Comparison of ENCODE assay signal across 1 cellular context in the genomic region with DNA sequence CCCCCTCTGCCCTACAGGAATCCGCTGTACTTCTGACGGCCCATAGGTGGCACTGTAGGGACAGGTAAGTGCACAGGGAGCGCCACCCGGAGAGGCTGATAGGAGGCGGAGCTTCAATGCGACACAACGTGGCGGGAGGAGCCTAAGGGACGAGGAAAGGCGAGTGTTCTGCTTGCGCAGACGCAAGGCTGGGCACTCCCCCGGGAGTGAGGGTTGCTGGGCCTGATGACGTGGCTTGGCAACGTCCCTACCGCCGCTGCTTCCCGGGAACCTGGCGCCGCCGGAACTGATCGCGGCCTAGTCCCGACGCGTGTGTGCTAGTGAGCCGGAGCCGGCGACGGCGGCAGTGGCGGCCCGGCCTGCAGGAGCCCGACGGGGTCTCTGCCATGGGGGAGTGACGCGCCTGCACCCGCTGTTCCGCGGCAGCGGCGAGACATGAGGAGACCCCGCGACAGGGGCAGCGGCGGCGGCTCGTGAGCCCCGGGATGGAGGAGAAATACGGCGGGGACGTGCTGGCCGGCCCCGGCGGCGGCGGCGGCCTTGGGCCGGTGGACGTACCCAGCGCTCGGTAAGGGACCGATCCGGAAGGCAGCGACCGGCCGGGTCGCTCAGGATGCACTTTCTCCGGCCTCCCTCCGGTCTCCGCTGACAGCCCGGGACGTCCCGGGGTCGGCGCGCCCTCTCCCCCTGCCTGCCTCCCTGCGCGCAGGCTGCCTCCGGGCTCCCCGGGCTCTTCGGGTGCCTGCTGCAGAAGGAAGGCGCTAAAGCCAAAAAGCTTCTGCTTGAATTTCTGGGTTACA.
A peak's percentile ranks its signal among the peaks of the same experiment; 100 is the strongest.
TF ChIP-seq lines count a peak whose summit lies in the region.

SLC30A5 (plus strand) TSS at position 244 of the 800 bp plus-strand sequence; CDS start at position 486, 242 bp downstream.

TF ChIP-seq in HepG2, 621 proteins besides CTCF, POLR2A, EP300 and RAD21 (continued from another document and continues in another):
- TF ChIP-seq REST (IDR thresholded peaks at IDR 0.05; ENCODE audit: borderline replicate concordance in 1 of 2, low read depth in 1 of 2, low read length in 2 of 2) (no peak; a peak in 1 of 4 replicates), SIX1 (CRISPR knock-in tag; IDR thresholded peaks at IDR 0.05; ENCODE audit: borderline replicate concordance) (no peak), DRAP1 (CRISPR knock-in tag; IDR thresholded peaks at IDR 0.05) (peak; percentile 83), CSRNP1 (CRISPR knock-in tag; IDR thresholded peaks at IDR 0.05) (no peak), NFE2L1 (CRISPR knock-in tag; IDR thresholded peaks at IDR 0.05; ENCODE audit: borderline replicate concordance) (no peak), KDM5B (CRISPR knock-in tag; IDR thresholded peaks at IDR 0.05; ENCODE audit: borderline replicate concordance) (peak; percentile 89; the same call in 1 of the 2 replicates), ZNF615 (CRISPR knock-in tag; IDR thresholded peaks at IDR 0.05; ENCODE audit: borderline replicate concordance) (no peak), ZNF563 (CRISPR knock-in tag; IDR thresholded peaks at IDR 0.05) (peak; percentile 98), IRX3 (CRISPR knock-in tag; IDR thresholded peaks at IDR 0.05; ENCODE audit: borderline replicate concordance, low read depth) (peak; percentile 82; the same call in 1 of the 2 replicates), NFYC (CRISPR knock-in tag; IDR thresholded peaks at IDR 0.05) (peak; percentile 37; the same call in 1 of the 2 replicates), SRSF9 (IDR thresholded peaks at IDR 0.05; ENCODE audit: borderline replicate concordance, insufficient read depth, low read depth, low read length, poor library complexity, severe bottlenecking) (no peak), NFYB (CRISPR knock-in tag; IDR thresholded peaks at IDR 0.05) (peak; percentile 4; the same call in 1 of the 2 replicates), TBP (CRISPR knock-in tag; IDR thresholded peaks at IDR 0.05) (no peak), ZSCAN29 (CRISPR knock-in tag; conservative IDR thresholded peaks at IDR 0.05) (peak; percentile 75), ZBTB1 (CRISPR knock-in tag; IDR thresholded peaks at IDR 0.05; ENCODE audit: borderline replicate concordance) (no peak), ZNF121 (CRISPR knock-in tag; IDR thresholded peaks at IDR 0.05) (peak; percentile 7; the same call in 1 of the 2 replicates), JUN (CRISPR knock-in tag; IDR thresholded peaks at IDR 0.05) (no peak; the same call in none of the 2 replicates), MTA3 (CRISPR knock-in tag; IDR thresholded peaks at IDR 0.05) (no peak), ZBTB34 (CRISPR knock-in tag; IDR thresholded peaks at IDR 0.05) (no peak), ZNF234 (CRISPR knock-in tag; conservative IDR thresholded peaks at IDR 0.05) (no peak), GPN1 (CRISPR knock-in tag; IDR thresholded peaks at IDR 0.05; ENCODE audit: borderline replicate concordance) (0 out of 2 replicates have a peak, but pooled peaks have one; percentile 18), ZNF207 (IDR thresholded peaks at IDR 0.05; ENCODE audit: borderline replicate concordance) (no peak), ZNF576 (CRISPR knock-in tag; IDR thresholded peaks at IDR 0.05) (no peak), TFDP2 (CRISPR knock-in tag; IDR thresholded peaks at IDR 0.05) (peak; percentile 81), XRCC5 (optimal IDR thresholded peaks at IDR 0.05; ENCODE audit: low read length) (peak; percentile 53), TRIM22 (IDR thresholded peaks at IDR 0.05) (no peak), HNRNPUL1 (IDR thresholded peaks at IDR 0.05; ENCODE audit: low read depth, low read length) (no peak), CREB3 (CRISPR knock-in tag; IDR thresholded peaks at IDR 0.05) (no peak), CENPX (CRISPR knock-in tag; IDR thresholded peaks at IDR 0.05) (no peak), GPBP1L1 (CRISPR knock-in tag; IDR thresholded peaks at IDR 0.05) (no peak), ZNF510 (CRISPR knock-in tag; IDR thresholded peaks at IDR 0.05; ENCODE audit: low read depth) (no peak), FOXA3 (CRISPR knock-in tag; IDR thresholded peaks at IDR 0.05) (no peak)
- TF ChIP-seq, protein P1, sequence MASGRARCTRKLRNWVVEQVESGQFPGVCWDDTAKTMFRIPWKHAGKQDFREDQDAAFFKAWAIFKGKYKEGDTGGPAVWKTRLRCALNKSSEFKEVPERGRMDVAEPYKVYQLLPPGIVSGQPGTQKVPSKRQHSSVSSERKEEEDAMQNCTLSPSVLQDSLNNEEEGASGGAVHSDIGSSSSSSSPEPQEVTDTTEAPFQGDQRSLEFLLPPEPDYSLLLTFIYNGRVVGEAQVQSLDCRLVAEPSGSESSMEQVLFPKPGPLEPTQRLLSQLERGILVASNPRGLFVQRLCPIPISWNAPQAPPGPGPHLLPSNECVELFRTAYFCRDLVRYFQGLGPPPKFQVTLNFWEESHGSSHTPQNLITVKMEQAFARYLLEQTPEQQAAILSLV (CRISPR knock-in tag; IDR thresholded peaks at IDR 0.05; ENCODE audit: borderline replicate concordance): peak; percentile 95
- TF ChIP-seq, protein P2, sequence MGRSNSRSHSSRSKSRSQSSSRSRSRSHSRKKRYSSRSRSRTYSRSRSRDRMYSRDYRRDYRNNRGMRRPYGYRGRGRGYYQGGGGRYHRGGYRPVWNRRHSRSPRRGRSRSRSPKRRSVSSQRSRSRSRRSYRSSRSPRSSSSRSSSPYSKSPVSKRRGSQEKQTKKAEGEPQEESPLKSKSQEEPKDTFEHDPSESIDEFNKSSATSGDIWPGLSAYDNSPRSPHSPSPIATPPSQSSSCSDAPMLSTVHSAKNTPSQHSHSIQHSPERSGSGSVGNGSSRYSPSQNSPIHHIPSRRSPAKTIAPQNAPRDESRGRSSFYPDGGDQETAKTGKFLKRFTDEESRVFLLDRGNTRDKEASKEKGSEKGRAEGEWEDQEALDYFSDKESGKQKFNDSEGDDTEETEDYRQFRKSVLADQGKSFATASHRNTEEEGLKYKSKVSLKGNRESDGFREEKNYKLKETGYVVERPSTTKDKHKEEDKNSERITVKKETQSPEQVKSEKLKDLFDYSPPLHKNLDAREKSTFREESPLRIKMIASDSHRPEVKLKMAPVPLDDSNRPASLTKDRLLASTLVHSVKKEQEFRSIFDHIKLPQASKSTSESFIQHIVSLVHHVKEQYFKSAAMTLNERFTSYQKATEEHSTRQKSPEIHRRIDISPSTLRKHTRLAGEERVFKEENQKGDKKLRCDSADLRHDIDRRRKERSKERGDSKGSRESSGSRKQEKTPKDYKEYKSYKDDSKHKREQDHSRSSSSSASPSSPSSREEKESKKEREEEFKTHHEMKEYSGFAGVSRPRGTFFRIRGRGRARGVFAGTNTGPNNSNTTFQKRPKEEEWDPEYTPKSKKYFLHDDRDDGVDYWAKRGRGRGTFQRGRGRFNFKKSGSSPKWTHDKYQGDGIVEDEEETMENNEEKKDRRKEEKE (IDR thresholded peaks at IDR 0.05): no peak
